Comparison of ENCODE assay signal across 26 cellular contexts in the genomic region with DNA sequence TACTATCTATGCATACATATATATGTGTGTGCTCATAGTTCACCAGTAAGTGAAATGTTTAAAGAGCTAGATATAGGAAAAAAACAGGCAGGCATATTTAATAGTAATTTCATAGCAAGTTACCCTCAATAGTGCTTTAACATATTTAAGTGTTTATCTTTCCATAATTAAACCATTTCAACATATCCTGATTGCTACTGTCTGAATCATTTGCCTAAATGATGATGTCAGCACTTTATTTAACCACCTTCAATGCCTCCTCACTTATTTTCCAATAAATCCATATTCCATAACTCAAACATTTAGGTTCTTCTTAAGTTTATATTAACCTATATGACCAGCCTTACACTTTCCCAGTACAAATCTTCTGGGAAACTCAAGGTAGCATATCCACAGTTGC.
"Had no signal": no experiment of that assay in that cellular context is flagged by ENCODE, and none has a peak within 500 bp of the region (broad histone marks: within the 10 kb centered on the region; RNA-seq: fewer than 3 reads in every experiment).

No MANE protein-coding gene starts in this region.

- H3K4me1 ChIP-seq: prostate gland, spleen, thyroid gland, upper lobe of right lung had no signal

- H3K79me2 ChIP-seq: hepatocyte had no signal

- H3K36me3 ChIP-seq: cardiac muscle cell, neutrophil, ovary, prostate gland, spleen, thyroid gland, upper lobe of right lung had no signal

- H3K27me3 ChIP-seq: cardiac muscle cell, hepatocyte, neutrophil, ovary, spleen, thyroid gland, upper lobe of right lung had no signal

- H2AFZ ChIP-seq: hepatocyte had no signal

- H3K27ac ChIP-seq: cardiac muscle cell, epithelial cell of prostate, hepatocyte, neutrophil, ovary, prostate gland, spleen, thyroid gland, upper lobe of right lung had no signal

- H3K4me2 ChIP-seq: hepatocyte had no signal

- H3K9me3 ChIP-seq: neutrophil, ovary, prostate gland, spleen, thyroid gland, upper lobe of right lung had no signal

- DNase-seq: activated CD4-positive, alpha-beta T cell treated with anti-CD3 and anti-CD28 coated beads for 4 hours; activated CD4-positive, alpha-beta T cell treated with anti-CD3 and anti-CD28 coated beads, Interleukin-2, amount 50 U/mL, for 48 hours; activated CD4-positive, CD25-positive, alpha-beta regulatory T cell; activated effector memory CD4-positive, alpha-beta T cell treated with Interleukin-2 at 50 U/mL for 16 hours; activated naive CD4-positive, alpha-beta T cell treated with anti-CD3 and anti-CD28 coated beads, Interleukin-2, amount 10 ng/mL, durations not matched to agents 7 days and 5 days; activated T-cell treated with anti-CD3 and anti-CD28 coated beads, Interleukin-2, amount 50 U/mL, for 48 hours; cortex of kidney; endodermal cell; foreskin melanocyte; glutamatergic neuron; left ventricle myocardium superior; midbrain; ovary; spleen; stimulated activated CD4-positive, alpha-beta T cell treated with anti-CD3 and anti-CD28 coated beads, Interleukin-4, amount 100 ng/mL, for 24 hours; stimulated activated naive CD8-positive, alpha-beta T cell treated with anti-CD3 and anti-CD28 coated beads, Interleukin-15, Interleukin-2, amounts not matched to agents 100 U/mL and 50 U/mL, for 24 hours; substantia nigra; T-helper 17 cell; thyroid gland; upper lobe of right lung had no signal

- H3K4me3 ChIP-seq: cardiac muscle cell, hepatocyte, ovary, prostate gland, spleen, thyroid gland, upper lobe of right lung had no signal

- ATAC-seq: left ventricle myocardium superior; natural killer cell treated with Interleukin-12 subunit alpha and Interleukin-12 subunit beta and Interleukin-15 and Interleukin-18, amount 100 ng/mL, for 72 hours; stimulated activated naive CD8-positive, alpha-beta T cell treated with anti-CD3 and anti-CD28 coated beads, Interleukin-15, Interleukin-2, amounts not matched to agents 100 U/mL and 50 U/mL, for 24 hours; T-helper 17 cell; upper lobe of right lung had no signal
